Comparison of ENCODE assay signal across 14 cellular contexts in genomic region chr16:27625050-27625697, GRCh38.
DNase-seq lines count a peak whose midpoint lies in the region; ATAC-seq and TF ChIP-seq lines count a peak whose summit lies in the region.
"Had no signal": no experiment of that assay in that cellular context is flagged by ENCODE, and none has a peak within 500 bp of the region (broad histone marks: within the 10 kb centered on the region; RNA-seq: fewer than 3 reads in every experiment).

No MANE protein-coding gene starts in this region.

- H3K9me3 Mint-ChIP-seq in immature natural killer cell, result no peaks in the 10 kb centered on the region
- H3K9me3 Mint-ChIP-seq: activated naive CD4-positive, alpha-beta T cell treated with anti-CD3 and anti-CD28 coated beads for 36 hours; effector memory CD8-positive, alpha-beta T cell; natural killer cell treated with Interleukin-12 subunit alpha and Interleukin-12 subunit beta and Interleukin-15 and Interleukin-18, amount 100 ng/mL, for 72 hours had no signal

- H3K4me3 ChIP-seq in colonic mucosa, result no peak overlapping the region
- no peak overlapping the region for H3K4me3 ChIP-seq in left lung
- no peak overlapping the region for H3K4me3 ChIP-seq in spleen

- no peak for DNase-seq in Right ventricle myocardium inferior (ENCODE audit: missing footprints)
- DNase-seq in cardiac septum (ENCODE audit: low spot score), result no peak
- peak; percentile 41 for DNase-seq in colonic mucosa
- no peak for DNase-seq in left lung
- no peak for DNase-seq in activated CD4-positive, CD25-positive, alpha-beta regulatory T cell (lab: John Stamatoyannopoulos, UW)
- no peak for DNase-seq in spleen
- no peak for DNase-seq in immature natural killer cell
- no peak for DNase-seq in SIG-M5 treated with dmso at 0.1 percent for 504 hours (lab: John Stamatoyannopoulos, UW; ENCODE audit: unreplicated experiment)
- DNase-seq: activated CD4-positive, alpha-beta T cell treated with anti-CD3 and anti-CD28 coated beads for 48 hours; activated naive CD4-positive, alpha-beta T cell treated with anti-CD3 and anti-CD28 coated beads for 36 hours; effector memory CD8-positive, alpha-beta T cell; KBM-7; stimulated activated naive CD4-positive, alpha-beta T cell had no signal

- TF ChIP-seq CTCF in colonic mucosa (IDR thresholded peaks at IDR 0.05), result no peak
- no peak for TF ChIP-seq CTCF in left lung (IDR thresholded peaks at IDR 0.05)
- TF ChIP-seq CTCF in spleen (IDR thresholded peaks at IDR 0.05 in 8 of 11, conservative IDR thresholded peaks at IDR 0.05 in 3 of 11), result no peak

- H3K27ac ChIP-seq in colonic mucosa (peak overlapping the region; percentile 7), left lung (no peak overlapping the region), spleen (no peak overlapping the region)

- H3K27ac Mint-ChIP-seq in immature natural killer cell, result no peak overlapping the region
- H3K27ac Mint-ChIP-seq: activated naive CD4-positive, alpha-beta T cell treated with anti-CD3 and anti-CD28 coated beads for 36 hours; natural killer cell treated with Interleukin-12 subunit alpha and Interleukin-12 subunit beta and Interleukin-15 and Interleukin-18, amount 100 ng/mL, for 72 hours had no signal

- H3K27me3 ChIP-seq in colonic mucosa (no peaks in the 10 kb centered on the region), left lung (no peaks in the 10 kb centered on the region), spleen (replicated peaks in 1 of 7) (no peaks in the 10 kb centered on the region)

- H3K27me3 Mint-ChIP-seq in immature natural killer cell (ENCODE audit: low read depth in 3 of 3), result peaks cover 0 to 2% (median 0%) of the 10 kb centered on the region in 3 donors
- H3K27me3 Mint-ChIP-seq: effector memory CD8-positive, alpha-beta T cell; natural killer cell treated with Interleukin-12 subunit alpha and Interleukin-12 subunit beta and Interleukin-15 and Interleukin-18, amount 100 ng/mL, for 72 hours had no signal

- H3K9me3 ChIP-seq in colonic mucosa (no peaks in the 10 kb centered on the region), left lung (no peaks in the 10 kb centered on the region), spleen (no peaks in the 10 kb centered on the region)

- peaks cover 8% of the 10 kb centered on the region for H3K4me1 ChIP-seq in colonic mucosa
- peaks cover 0 to 7% of the 10 kb centered on the region in 2 donors for H3K4me1 ChIP-seq in left lung
- no peaks in the 10 kb centered on the region for H3K4me1 ChIP-seq in spleen

- peaks cover 0 to 17% (median 3%) of the 10 kb centered on the region in 3 donors for H3K36me3 Mint-ChIP-seq in immature natural killer cell
- H3K36me3 Mint-ChIP-seq: natural killer cell treated with Interleukin-12 subunit alpha and Interleukin-12 subunit beta and Interleukin-15 and Interleukin-18, amount 100 ng/mL, for 72 hours had no signal

- no peak overlapping the region for H3K4me3 Mint-ChIP-seq in immature natural killer cell
- H3K4me3 Mint-ChIP-seq: activated naive CD4-positive, alpha-beta T cell treated with anti-CD3 and anti-CD28 coated beads for 36 hours; effector memory CD8-positive, alpha-beta T cell; natural killer cell treated with Interleukin-12 subunit alpha and Interleukin-12 subunit beta and Interleukin-15 and Interleukin-18, amount 100 ng/mL, for 72 hours had no signal

- WGBS in spleen, 5 donors, result 77 to 94% (median 80%) methylated on average over 7 of the region's 7 CpGs

- peak; percentile 86 for ATAC-seq in Right ventricle myocardium inferior
- peak; percentile 47 for ATAC-seq in left lung
- ATAC-seq: effector memory CD8-positive, alpha-beta T cell; natural killer cell treated with Interleukin-12 subunit alpha and Interleukin-12 subunit beta and Interleukin-15 and Interleukin-18, amount 100 ng/mL, for 72 hours had no signal

- intact Hi-C loops in Right ventricle myocardium inferior (cut with DNase I) (no loop called here), cardiac septum (cut with DNase I) (no loop called here), colonic mucosa (cut with DNase I) (no loop called here), left lung (cut with DNase I) (no loop called here), spleen (cut with DNase I; ENCODE audit: low total_unique reads) (no loop called here)

- no peak for TF ChIP-seq POLR2A in spleen (IDR thresholded peaks at IDR 0.05)

- peak overlapping the region in 1 of 2 donors; percentile 49 for H3K9ac ChIP-seq in colonic mucosa (ENCODE audit: low read depth in 2 of 2, low read length in 2 of 2)

- H3K36me3 ChIP-seq in colonic mucosa, result no peaks in the 10 kb centered on the region
- peaks cover 0 to 10% of the 10 kb centered on the region in 2 donors for H3K36me3 ChIP-seq in left lung
- H3K36me3 ChIP-seq in spleen, result peaks cover 0 to 57% (median 2%) of the 10 kb centered on the region in 6 donors

- no peaks in the 10 kb centered on the region for H3K4me1 Mint-ChIP-seq in immature natural killer cell
